ENCODE assay signal across 8 cellular contexts in genomic region chr6:132715204-132715603, GRCh38. TPM values are rescaled to one million over a fixed set of nuclear protein-coding genes. Genes with fewer than 3 reads are reported as not detected.
DNase-seq lines count a peak whose midpoint lies in the region; ATAC-seq and TF ChIP-seq lines count a peak whose summit lies in the region.

No MANE protein-coding gene starts in this region.

- no peak overlapping the region for H3K56ac ChIP-seq in mesendoderm (ENCODE audit: low read length)

- peaks cover 0 to 5% (median 0%) of the 10 kb centered on the region in 7 donors for H3K9me3 Mint-ChIP-seq in CD14-positive monocyte

- TF ChIP-seq CTCF in CD14-positive monocyte (IDR thresholded peaks at IDR 0.05): no peak
- TF ChIP-seq CTCF in dorsolateral prefrontal cortex (IDR thresholded peaks at IDR 0.05 in 54 of 56, conservative IDR thresholded peaks at IDR 0.05 in 2 of 56; ENCODE audit: low read depth in 1 of 56, partially characterized antibody in 56 of 56): peak in 52 of 56 donors; percentile 18 to 75 (median 52)

- H3K18ac ChIP-seq in mesendoderm (ENCODE audit: low read length): no peak overlapping the region

- no peaks in the 10 kb centered on the region for H3K36me3 ChIP-seq in mesendoderm (ENCODE audit: control insufficient read depth, insufficient read depth, low read length)

- intact Hi-C loops in CD14-positive monocyte (cut with micrococcal nuclease) (loop anchor here in 1 of 2 donors (2.0 to 5.0 kb wide), 2 partner anchors 20 to 38 kb away; no protein-coding TSS in a partner anchor), dorsolateral prefrontal cortex (cut with DNase I) (loop anchor here (5.0 kb wide), 2 partner anchors 183 to 188 kb away; no protein-coding TSS in a partner anchor)

- H3K9ac ChIP-seq in mesendoderm (ENCODE audit: low read length): no peak overlapping the region

- H2AK5ac ChIP-seq in mesendoderm (ENCODE audit: low read length): no peak overlapping the region

- no peak overlapping the region for H3K4me3 Mint-ChIP-seq in CD14-positive monocyte

- peaks cover 53% of the 10 kb centered on the region for H3K4me1 Mint-ChIP-seq in CD14-positive monocyte

- H3K79me1 ChIP-seq in mesendoderm (ENCODE audit: low read length): no peaks in the 10 kb centered on the region

- no peak overlapping the region for H3K23ac ChIP-seq in mesendoderm (ENCODE audit: low read length)

- no peaks in the 10 kb centered on the region for H3K4me1 ChIP-seq in mesendoderm (ENCODE audit: control insufficient read depth, low read depth, low read length)

- H3K79me2 ChIP-seq in mesendoderm (ENCODE audit: control insufficient read depth, insufficient read depth, low read length): no peaks in the 10 kb centered on the region

- H3K4ac ChIP-seq in mesendoderm (ENCODE audit: low read depth, low read length): no peak overlapping the region

- ATAC-seq in GM18520 (IDR thresholded peaks at IDR 0.05; ENCODE audit: unreplicated experiment): no peak
- no peak for ATAC-seq in HG03378 (IDR thresholded peaks at IDR 0.05; ENCODE audit: unreplicated experiment)

- no peak overlapping the region for H2BK15ac ChIP-seq in mesendoderm (replicated peaks; ENCODE audit: low read depth)

- no peak for DNase-seq in CD14-positive monocyte (ENCODE audit: low spot score)
- peak; percentile 56 for DNase-seq in NCI-H146 treated with DMSO at 0.1 percent for 48 hours (lab: John Stamatoyannopoulos, UW; ENCODE audit: unreplicated experiment)
- peak; percentile 4 to 81 (median 59) for DNase-seq in dorsolateral prefrontal cortex
- peak; percentile 94 for DNase-seq in mesendoderm
- DNase-seq in activated gamma-delta T cell treated with Interleukin-2 at 50 U/mL for 16 hours: no peak
- no peak for DNase-seq in stimulated activated CD4-positive, alpha-beta T cell treated with anti-CD3 and anti-CD28 coated beads, Interleukin-4, amount 100 ng/mL, for 4 hours

- H3K36me3 Mint-ChIP-seq in CD14-positive monocyte: peaks cover 14 to 16% of the 10 kb centered on the region in 2 donors

- WGBS in mesendoderm (ENCODE audit: extremely low coverage, insufficient coverage, low lambda C conversion rate): no CpG with 5 or more reads among the region's 5 CpGs

- H3K27ac ChIP-seq in dorsolateral prefrontal cortex: no peak overlapping the region
- H3K27ac ChIP-seq in mesendoderm (ENCODE audit: low read depth, low read length): no peak overlapping the region

- H3K4me2 ChIP-seq in mesendoderm (ENCODE audit: low read length): no peak overlapping the region

- H3K27me3 Mint-ChIP-seq in CD14-positive monocyte (ENCODE audit: low read depth in 3 of 3): peaks cover 0 to 6% (median 2%) of the 10 kb centered on the region in 3 donors

- H4K5ac ChIP-seq in mesendoderm (ENCODE audit: low read length): no peak overlapping the region

- no peak overlapping the region for H4K8ac ChIP-seq in mesendoderm (ENCODE audit: low read depth, low read length)

- no peak overlapping the region for H2BK5ac ChIP-seq in mesendoderm (ENCODE audit: low read length)

- peak overlapping the region; percentile 60 to 98 (median 77) for H3K27ac Mint-ChIP-seq in CD14-positive monocyte

- H3K4me3 ChIP-seq in dorsolateral prefrontal cortex (no peak overlapping the region), mesendoderm (ENCODE audit: low read length) (no peak overlapping the region)

- H2BK120ac ChIP-seq in mesendoderm (ENCODE audit: low read depth, low read length): no peak overlapping the region

- H3K27me3 ChIP-seq in dorsolateral prefrontal cortex (no peaks in the 10 kb centered on the region), mesendoderm (ENCODE audit: insufficient read depth, low read length, poor library complexity) (no peaks in the 10 kb centered on the region)

RNA-seq across cellular contexts. Expression of gene VNN1, which starts 1.3 kb away (rescaled TPM):
- polyA plus RNA-seq in CD14-positive monocyte: 10 to 100 TPM; 47.9 to 61.2 TPM
- total RNA-seq in dorsolateral prefrontal cortex: 1 to 10 TPM in 5 of 120 experiments, under 1 TPM in 81, not detected in 34; 0.13 to 3.7 (median 0.32) TPM
- not detected for polyA plus RNA-seq in mesendoderm (2013, experiment 1 of 2)
- polyA plus RNA-seq in mesendoderm (2013, experiment 2 of 2): 0.01 TPM

RNA-seq across cellular contexts. Expression of gene VNN2, which starts 42.5 kb away (rescaled TPM):
- polyA plus RNA-seq in CD14-positive monocyte: 100 to 1,000 TPM; 359 to 394 TPM
- total RNA-seq in dorsolateral prefrontal cortex: 10 to 100 TPM in 3 of 120 experiments, 1 to 10 TPM in 79, under 1 TPM in 33, not detected in 5; 0.22 to 18.5 (median 1.6) TPM
- not detected for polyA plus RNA-seq in mesendoderm (2013, experiment 1 of 2)
- polyA plus RNA-seq in mesendoderm (2013, experiment 2 of 2): not detected

RNA-seq across cellular contexts. Expression of gene TAAR1, which starts 56.2 kb away (rescaled TPM):
- polyA plus RNA-seq in CD14-positive monocyte: not detected
- total RNA-seq in dorsolateral prefrontal cortex: not detected
- polyA plus RNA-seq in mesendoderm (2013, experiment 1 of 2): not detected
- polyA plus RNA-seq in mesendoderm (2013, experiment 2 of 2): not detected

Comparison
In these comparisons a context has a peak if more than half of its experiments do, and no peak if none do; other contexts are left out.
1. DNase-seq: peak in NCI-H146 treated with DMSO at 0.1 percent for 48 hours (single experiment), dorsolateral prefrontal cortex (10 of 10) and mesendoderm (single experiment); none in CD14-positive monocyte (single experiment), activated gamma-delta T cell treated with Interleukin-2 at 50 U/mL for 16 hours (single experiment) and stimulated activated CD4-positive, alpha-beta T cell treated with anti-CD3 and anti-CD28 coated beads, Interleukin-4, amount 100 ng/mL, for 4 hours (0 of 2).